In the genomic region with DNA sequence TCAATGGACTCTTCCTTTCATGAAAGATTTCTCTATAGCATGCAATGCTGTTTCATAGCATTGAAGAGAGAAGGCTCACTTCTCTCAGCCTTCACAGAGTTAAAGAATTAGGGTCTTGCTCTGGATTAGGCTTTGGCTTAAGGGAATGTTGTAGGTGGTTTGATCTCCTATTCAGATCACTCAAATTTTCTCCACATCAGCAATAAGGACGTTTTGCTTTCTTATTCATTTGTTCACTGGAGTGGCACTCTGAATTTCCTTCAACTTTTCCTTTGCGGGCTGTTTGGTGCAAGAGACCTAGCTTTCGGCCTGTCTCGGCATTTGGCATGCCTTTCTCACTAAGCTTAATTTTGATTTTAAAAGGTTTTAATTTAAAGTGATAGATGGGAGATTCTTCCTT, we compare ENCODE assay signal across 22 cellular contexts.
"Had no signal": no experiment of that assay in that cellular context is flagged by ENCODE, and none has a peak within 500 bp of the region (broad histone marks: within the 10 kb centered on the region; RNA-seq: fewer than 3 reads in every experiment).

No MANE protein-coding gene starts in this region.

- DNase-seq: activated CD4-positive, alpha-beta T cell treated with anti-CD3 and anti-CD28 coated beads, Interleukin-2, amount 10 ng/mL, durations not matched to agents 24 days and 14 days; activated CD4-positive, alpha-beta T cell treated with anti-CD3 and anti-CD28 coated beads, Interleukin-2, amount 50 U/mL, for 4 hours; activated CD8-positive, alpha-beta T cell treated with anti-CD3 and anti-CD28 coated beads for 36 hours; activated gamma-delta T cell treated with Interleukin-2 at 50 U/mL for 16 hours; activated naive CD4-positive, alpha-beta T cell treated with anti-CD3 and anti-CD28 coated beads for 36 hours; activated T-cell treated with anti-CD3 and anti-CD28 coated beads, Interleukin-2, amount 50 U/mL, for 1 hour; adrenal gland; central memory CD4-positive, alpha-beta T cell; NCI-H1105; NCI-H1417 treated with DMSO at 0.1 percent for 48 hours; NCI-H1930; NCI-H2081 treated with DMSO at 0.1 percent for 48 hours; NCI-H345; NCI-H524 treated with DMSO at 0.1 percent for 48 hours; SHP77; SJCRH30 had no signal

- H3K36me3 Mint-ChIP-seq: brain had no signal

- H3K9me3 Mint-ChIP-seq: activated CD8-positive, alpha-beta T cell treated with anti-CD3 and anti-CD28 coated beads for 36 hours; activated naive CD4-positive, alpha-beta T cell treated with anti-CD3 and anti-CD28 coated beads for 36 hours; activated T-helper 1 cell treated with anti-CD3 and anti-CD28 coated beads, Interleukin-12 subunit alpha, Interleukin-12 subunit beta, Interleukin-2, Interleukin-4 antibody, amounts not matched to agents 30 ng/mL and 10 ng/mL and 1 ng/mL, durations not matched to agents 14 hours and 24 hours and 36 hours; brain; T-helper 1 cell treated with Interleukin-12 subunit alpha and Interleukin-12 subunit beta and Interleukin-4 antibody, amounts not matched to agents 30 μg/mL and 1 μg/mL, for 36 hours; T-helper 2 cell treated with Interferon-gamma antibody and Interleukin-4, amounts not matched to agents 5 μg/mL and 100 μg/mL, for 36 hours had no signal

- H3K4me3 Mint-ChIP-seq: activated CD4-positive, alpha-beta T cell treated with anti-CD3 and anti-CD28 coated beads, Interleukin-2, amount 10 ng/mL, durations not matched to agents 24 days and 14 days; activated CD8-positive, alpha-beta T cell treated with anti-CD3 and anti-CD28 coated beads for 36 hours; activated naive CD4-positive, alpha-beta T cell treated with anti-CD3 and anti-CD28 coated beads for 36 hours; activated T-helper 1 cell treated with anti-CD3 and anti-CD28 coated beads, Interleukin-12 subunit alpha, Interleukin-12 subunit beta, Interleukin-2, Interleukin-4 antibody, amounts not matched to agents 30 ng/mL and 10 ng/mL and 1 ng/mL, durations not matched to agents 14 hours and 24 hours and 36 hours; brain; T-helper 1 cell treated with Interleukin-12 subunit alpha and Interleukin-12 subunit beta and Interleukin-4 antibody, amounts not matched to agents 30 μg/mL and 1 μg/mL, for 36 hours; T-helper 2 cell treated with Interferon-gamma antibody and Interleukin-4, amounts not matched to agents 5 μg/mL and 100 μg/mL, for 36 hours had no signal

- H3K27ac Mint-ChIP-seq: activated CD4-positive, alpha-beta T cell treated with anti-CD3 and anti-CD28 coated beads, Interleukin-2, amount 10 ng/mL, durations not matched to agents 24 days and 14 days; activated CD8-positive, alpha-beta T cell treated with anti-CD3 and anti-CD28 coated beads for 36 hours; activated naive CD4-positive, alpha-beta T cell treated with anti-CD3 and anti-CD28 coated beads for 36 hours; activated naive CD4-positive, alpha-beta T cell treated with anti-CD3 and anti-CD28 coated beads, Interleukin-2, amount 50 U/mL, for 72 hours; activated T-helper 1 cell treated with anti-CD3 and anti-CD28 coated beads, Interleukin-12 subunit alpha, Interleukin-12 subunit beta, Interleukin-2, Interleukin-4 antibody, amounts not matched to agents 30 ng/mL and 10 ng/mL and 1 ng/mL, durations not matched to agents 14 hours and 24 hours and 36 hours; brain; T-helper 1 cell treated with Interleukin-12 subunit alpha and Interleukin-12 subunit beta and Interleukin-4 antibody, amounts not matched to agents 30 μg/mL and 1 μg/mL, for 36 hours; T-helper 2 cell treated with Interferon-gamma antibody and Interleukin-4, amounts not matched to agents 5 μg/mL and 100 μg/mL, for 36 hours had no signal

- H3K27me3 Mint-ChIP-seq: activated CD4-positive, alpha-beta T cell treated with anti-CD3 and anti-CD28 coated beads, Interleukin-2, amount 10 ng/mL, durations not matched to agents 24 days and 14 days; activated CD8-positive, alpha-beta T cell treated with anti-CD3 and anti-CD28 coated beads for 36 hours had no signal

- ATAC-seq: activated CD8-positive, alpha-beta T cell treated with anti-CD3 and anti-CD28 coated beads for 36 hours; activated naive CD4-positive, alpha-beta T cell treated with anti-CD3 and anti-CD28 coated beads, Interleukin-2, amount 50 U/mL, for 72 hours; Panc1 had no signal
